In the genomic region with DNA sequence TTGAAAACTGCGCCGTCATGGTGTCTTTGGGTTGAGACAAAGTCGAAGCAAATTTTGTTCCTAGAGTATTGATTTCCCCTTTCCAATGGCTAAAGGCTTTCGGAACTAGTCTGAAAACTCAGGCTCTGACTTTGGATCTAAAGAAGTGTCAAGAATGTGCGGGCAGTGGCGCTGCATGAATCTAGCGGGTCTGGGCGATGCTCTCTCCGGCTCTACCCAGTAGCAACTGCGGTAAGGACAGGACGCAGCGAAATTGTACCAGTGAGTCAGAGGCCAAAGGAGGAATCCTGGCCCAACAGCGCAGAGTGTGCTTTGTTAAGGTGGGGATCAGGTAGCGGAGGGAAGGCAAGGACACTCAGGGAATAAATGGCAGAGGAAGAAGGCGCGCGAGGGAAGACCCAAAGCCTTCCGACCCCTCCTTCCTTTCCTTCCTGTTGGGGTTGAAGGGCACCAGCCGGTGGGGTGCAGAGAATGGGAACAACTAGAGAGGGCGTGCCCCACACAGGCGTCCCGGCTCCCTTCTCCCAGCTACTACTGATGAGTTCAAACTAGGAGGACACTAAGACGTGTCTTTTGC, we compare ENCODE assay signal across 2 cellular contexts.
TF ChIP-seq lines count a peak whose summit lies in the region.

No MANE protein-coding gene starts in this region.

TF ChIP-seq in GM12878, 131 proteins besides CTCF, POLR2A, EP300 and RAD21:
- no peak for TF ChIP-seq CHD1 (IDR thresholded peaks at IDR 0.05; ENCODE audit: low read depth, low read length)
- TF ChIP-seq FOXM1 (IDR thresholded peaks at IDR 0.05; ENCODE audit: low read depth, low read length), result no peak
- TF ChIP-seq MEF2A (IDR thresholded peaks at IDR 0.05; ENCODE audit: insufficient read depth, low read depth, low read length), result no peak
- TF ChIP-seq, protein P1, sequence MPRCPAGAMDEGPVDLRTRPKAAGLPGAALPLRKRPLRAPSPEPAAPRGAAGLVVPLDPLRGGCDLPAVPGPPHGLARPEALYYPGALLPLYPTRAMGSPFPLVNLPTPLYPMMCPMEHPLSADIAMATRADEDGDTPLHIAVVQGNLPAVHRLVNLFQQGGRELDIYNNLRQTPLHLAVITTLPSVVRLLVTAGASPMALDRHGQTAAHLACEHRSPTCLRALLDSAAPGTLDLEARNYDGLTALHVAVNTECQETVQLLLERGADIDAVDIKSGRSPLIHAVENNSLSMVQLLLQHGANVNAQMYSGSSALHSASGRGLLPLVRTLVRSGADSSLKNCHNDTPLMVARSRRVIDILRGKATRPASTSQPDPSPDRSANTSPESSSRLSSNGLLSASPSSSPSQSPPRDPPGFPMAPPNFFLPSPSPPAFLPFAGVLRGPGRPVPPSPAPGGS (IDR thresholded peaks at IDR 0.05; ENCODE audit: borderline replicate concordance, insufficient read depth, low read depth, low read length, poor library complexity, severe bottlenecking), result peak; percentile 55
- TF ChIP-seq, protein P2, sequence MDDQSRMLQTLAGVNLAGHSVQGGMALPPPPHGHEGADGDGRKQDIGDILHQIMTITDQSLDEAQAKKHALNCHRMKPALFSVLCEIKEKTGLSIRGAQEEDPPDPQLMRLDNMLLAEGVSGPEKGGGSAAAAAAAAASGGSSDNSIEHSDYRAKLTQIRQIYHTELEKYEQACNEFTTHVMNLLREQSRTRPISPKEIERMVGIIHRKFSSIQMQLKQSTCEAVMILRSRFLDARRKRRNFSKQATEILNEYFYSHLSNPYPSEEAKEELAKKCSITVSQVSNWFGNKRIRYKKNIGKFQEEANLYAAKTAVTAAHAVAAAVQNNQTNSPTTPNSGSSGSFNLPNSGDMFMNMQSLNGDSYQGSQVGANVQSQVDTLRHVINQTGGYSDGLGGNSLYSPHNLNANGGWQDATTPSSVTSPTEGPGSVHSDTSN (IDR thresholded peaks at IDR 0.05; ENCODE audit: insufficient replicate concordance, low read depth, low read length), result peak; percentile 26

TF ChIP-seq in endothelial cell of umbilical vein, 7 proteins besides CTCF, POLR2A, EP300 and RAD21:
- TF ChIP-seq EZH2 (IDR thresholded peaks at IDR 0.05; ENCODE audit: borderline replicate concordance, low read depth, low read length, severe bottlenecking) (peak; percentile 26), FOS (IDR thresholded peaks at IDR 0.05; ENCODE audit: borderline replicate concordance, insufficient read depth, low read length) (no peak)
